ENCODE assay signal across 8 cellular contexts in genomic region chr6:99520855-99521556, GRCh38. TPM values are rescaled to one million over a fixed set of nuclear protein-coding genes. Genes with fewer than 3 reads are reported as not detected.
DNase-seq lines count a peak whose midpoint lies in the region; ATAC-seq and TF ChIP-seq lines count a peak whose summit lies in the region.

No MANE protein-coding gene starts in this region.

- H3K4me3 Mint-ChIP-seq in activated CD4-positive, alpha-beta memory T cell treated with anti-CD3 and anti-CD28 coated beads for 36 hours, result peak overlapping the region; percentile 97

- H3K4me3 ChIP-seq in lower leg skin (ENCODE audit: low read depth, poor library complexity, severe bottlenecking), result peak overlapping the region; percentile 63

- peak; percentile 80 for DNase-seq in COLO668 (lab: John Stamatoyannopoulos, UW; ENCODE audit: unreplicated experiment)
- peak; percentile 91 for DNase-seq in NCI-H774 (lab: John Stamatoyannopoulos, UW)
- peak; percentile 84 for DNase-seq in activated CD4-positive, alpha-beta memory T cell treated with anti-CD3 and anti-CD28 coated beads for 36 hours
- DNase-seq in dermis microvascular lymphatic vessel endothelial cell (ENCODE audit: low read depth in 2 of 2), result peak; percentile 49 to 86
- DNase-seq in lower leg skin (ENCODE audit: low spot score in 2 of 2), result peak; percentile 76 to 97
- peak; percentile 53 to 73 for DNase-seq in stimulated activated CD4-positive, alpha-beta T cell treated with anti-CD3 and anti-CD28 coated beads, Interleukin-4, amount 100 ng/mL, for 48 hours (ENCODE audit: low read depth in 2 of 2)

- TF ChIP-seq POLR2A in lower leg skin (IDR thresholded peaks at IDR 0.05), result no peak

- peak overlapping the region; percentile 92 for H3K27ac Mint-ChIP-seq in activated CD4-positive, alpha-beta memory T cell treated with anti-CD3 and anti-CD28 coated beads for 36 hours

- POLR2A ChIA-PET in activated CD4-positive, alpha-beta memory T cell treated with anti-CD3 and anti-CD28 coated beads for 36 hours (lab: Charles Lee), result interaction anchor here (1.2 to 1.9 kb wide), 2 partner anchors 47 to 96 kb away, joined by 3 to 9 read pairs; partner anchors contain the start of genes CCNC and PNISR

- peaks cover 1% of the 10 kb centered on the region for H3K27me3 Mint-ChIP-seq in activated CD4-positive, alpha-beta memory T cell treated with anti-CD3 and anti-CD28 coated beads for 36 hours

- ATAC-seq in GM19452 (IDR thresholded peaks at IDR 0.05; ENCODE audit: unreplicated experiment) (peak; percentile 97), HG03571 (IDR thresholded peaks at IDR 0.05; ENCODE audit: unreplicated experiment) (peak; percentile 96)

- intact Hi-C loops in activated CD4-positive, alpha-beta memory T cell treated with anti-CD3 and anti-CD28 coated beads for 36 hours (cut with micrococcal nuclease), result loop anchor here (1.0 to 5.0 kb wide), 4 partner anchors 47 to 226 kb away; partner anchors contain the start of genes CCNC and PNISR
- intact Hi-C loops in lower leg skin (cut with DNase I; ENCODE audit: low total_unique reads), result no loop called here

- CTCF ChIA-PET in activated CD4-positive, alpha-beta memory T cell treated with anti-CD3 and anti-CD28 coated beads for 36 hours (lab: Charles Lee), result interaction anchor here (0.9 to 1.6 kb wide), 12 partner anchors 9 to 64 kb away, joined by 3 to 6 read pairs (median 4); partner anchors contain the start of gene CCNC

- peaks cover 1% of the 10 kb centered on the region for H3K36me3 Mint-ChIP-seq in activated CD4-positive, alpha-beta memory T cell treated with anti-CD3 and anti-CD28 coated beads for 36 hours

- WGBS in lower leg skin, 2 donors, result 0% methylated on average over 41 to 45 of the region's 45 CpGs

- peak in 1 of 3 donors; percentile 53 for TF ChIP-seq CTCF in lower leg skin (IDR thresholded peaks at IDR 0.05)

- H3K4me1 Mint-ChIP-seq in activated CD4-positive, alpha-beta memory T cell treated with anti-CD3 and anti-CD28 coated beads for 36 hours (ENCODE audit: low read depth), result peaks cover 16% of the 10 kb centered on the region

- no peaks in the 10 kb centered on the region for H3K9me3 Mint-ChIP-seq in activated CD4-positive, alpha-beta memory T cell treated with anti-CD3 and anti-CD28 coated beads for 36 hours

RNA-seq across cellular contexts. Expression of gene USP45, which starts 5.8 kb away (rescaled TPM):
- 10 to 100 TPM; 13.3 to 15.2 TPM for total RNA-seq in activated CD4-positive, alpha-beta memory T cell treated with anti-CD3 and anti-CD28 coated beads for 36 hours
- total RNA-seq in dermis microvascular lymphatic vessel endothelial cell, result 10.1 TPM in 2 replicates
- total RNA-seq in lower leg skin, result 10 to 100 TPM in 2 of 4 donors, 1 to 10 TPM in 2; 4.7 to 12.3 (median 10.0) TPM

RNA-seq across cellular contexts. Expression of gene CCNC, which starts 47.5 kb away (rescaled TPM):
- total RNA-seq in activated CD4-positive, alpha-beta memory T cell treated with anti-CD3 and anti-CD28 coated beads for 36 hours, result 10 to 100 TPM; 59.9 to 64.0 TPM
- total RNA-seq in dermis microvascular lymphatic vessel endothelial cell, result 70.9 and 86.5 TPM in 2 replicates
- total RNA-seq in lower leg skin, result 10 to 100 TPM; 25.3 to 62.9 (median 46.7) TPM

Comparison
In these comparisons a context has a peak if more than half of its experiments do, and no peak if none do; other contexts are left out.
1. Peak in every context shown above with its lines: DNase-seq, ATAC-seq and H3K4me3 ChIP-seq.